ENCODE assay signal across 8 cellular contexts in the genomic region with DNA sequence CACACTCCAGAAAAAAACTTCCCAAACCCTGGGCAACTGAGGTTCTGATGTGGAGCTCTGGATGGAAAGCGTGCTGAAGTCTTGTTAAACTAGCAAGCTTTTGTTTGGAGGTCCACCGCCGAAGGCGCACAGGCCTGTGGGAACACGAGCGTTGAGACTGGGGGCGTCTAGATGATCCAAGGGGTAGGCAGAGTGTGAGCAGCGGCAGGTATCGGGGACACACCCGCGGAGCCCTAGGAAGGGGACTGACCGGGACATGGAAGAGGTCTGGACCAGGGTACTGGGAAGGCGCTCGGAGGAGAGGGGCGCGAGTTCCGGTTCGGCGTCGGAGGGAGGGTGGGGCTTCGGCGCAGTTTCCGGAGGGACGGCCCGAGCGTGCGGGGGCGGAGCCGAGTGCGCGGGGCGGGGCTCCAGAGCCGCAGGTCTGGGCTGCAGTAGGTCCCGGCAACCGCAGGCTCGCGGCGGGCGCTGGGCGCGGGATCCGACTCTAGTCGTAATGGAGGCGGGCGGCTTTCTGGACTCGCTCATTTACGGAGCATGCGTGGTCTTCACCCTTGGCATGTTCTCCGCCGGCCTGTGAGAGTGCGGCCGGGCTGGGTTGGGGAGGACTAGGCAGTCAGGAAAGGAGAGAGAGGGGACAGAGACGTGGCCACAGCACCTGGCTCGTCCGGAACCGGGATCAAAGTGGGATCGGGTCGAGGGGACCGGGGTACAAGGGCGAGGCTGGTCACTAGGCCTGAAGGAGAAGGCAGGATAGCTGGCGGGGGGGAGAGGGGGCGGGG. TPM values are rescaled to one million over a fixed set of nuclear protein-coding genes. Genes with fewer than 3 reads are reported as not detected.
DNase-seq lines count a peak whose midpoint lies in the region; ATAC-seq and TF ChIP-seq lines count a peak whose summit lies in the region.

A gene with protein sequence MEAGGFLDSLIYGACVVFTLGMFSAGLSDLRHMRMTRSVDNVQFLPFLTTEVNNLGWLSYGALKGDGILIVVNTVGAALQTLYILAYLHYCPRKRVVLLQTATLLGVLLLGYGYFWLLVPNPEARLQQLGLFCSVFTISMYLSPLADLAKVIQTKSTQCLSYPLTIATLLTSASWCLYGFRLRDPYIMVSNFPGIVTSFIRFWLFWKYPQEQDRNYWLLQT (plus strand): TSS at position 437 of the 782 bp plus-strand sequence. CDS start 60 bp downstream, at position 497.

- H3K4me1 ChIP-seq in right atrium auricular region (peaks cover 0 to 77% of the 10 kb centered on the region in 2 donors), uterus (peaks cover 0 to 8% of the 10 kb centered on the region in 2 donors)

- H3K4me3 ChIP-seq in right atrium auricular region, result peak within 1 kb of the TSS; percentile 65 to 74
- H3K4me3 ChIP-seq in uterus, result peak within 1 kb of the TSS; percentile 60 to 65

- H3K36me3 ChIP-seq in right atrium auricular region, result peaks cover 39% of the 10 kb centered on the region
- no peaks in the 10 kb centered on the region for H3K36me3 ChIP-seq in uterus

- TF ChIP-seq POLR2A in uterus (IDR thresholded peaks at IDR 0.05), result peak; percentile 83 to 95

- H3K27ac ChIP-seq in angular gyrus (ENCODE audit: low read depth, low read length) (peak within 1 kb of the TSS; percentile 95), right atrium auricular region (peak within 1 kb of the TSS; percentile 97 to 99), uterus (peak within 1 kb of the TSS; percentile 94 to 95)

- TF ChIP-seq CTCF in right atrium auricular region (IDR thresholded peaks at IDR 0.05) (peak in 1 of 2 donors; percentile 46), uterus (IDR thresholded peaks at IDR 0.05) (peak in 3 of 4 experiments; percentile 45 to 86 (median 56))

- ATAC-seq in GM18502 (IDR thresholded peaks at IDR 0.05; ENCODE audit: poor library complexity, unreplicated experiment), result peak; percentile 78
- ATAC-seq in HG02970 (IDR thresholded peaks at IDR 0.05; ENCODE audit: low FRiP score, unreplicated experiment), result peak; percentile 77

- no peaks in the 10 kb centered on the region for H3K27me3 ChIP-seq in right atrium auricular region
- H3K27me3 ChIP-seq in uterus, result no peaks in the 10 kb centered on the region

- intact Hi-C loops in T-helper 2 cell treated with Interferon-gamma antibody and Interleukin-4, amounts not matched to agents 100 ng/mL and 5 ng/mL, for 36 hours (cut with micrococcal nuclease), result loop anchor here (1.0 to 2.0 kb wide), 3 partner anchors 37 to 72 kb away; a partner anchor contains a TSS
- intact Hi-C loops in uterus (cut with DNase I; ENCODE audit: low total_unique reads), result no loop called here

- H3K9me3 ChIP-seq in right atrium auricular region, result no peaks in the 10 kb centered on the region
- no peaks in the 10 kb centered on the region for H3K9me3 ChIP-seq in uterus

- DNase-seq in NCI-H1930 (lab: John Stamatoyannopoulos, UW) (peak; percentile 89 to 92), right atrium auricular region (ENCODE audit: low spot score) (peak; percentile 93), putamen (ENCODE audit: low spot score) (peak; percentile 91), uterus (peak; percentile 93 to 96)

RNA-seq across cellular contexts. Expression of the gene that starts here (rescaled TPM):
- total RNA-seq in T-helper 2 cell treated with Interferon-gamma antibody and Interleukin-4, amounts not matched to agents 100 ng/mL and 5 ng/mL, for 36 hours, result 32.1 and 35.4 TPM in 2 replicates
- 1 to 10 TPM; 3.7 to 10.0 TPM for total RNA-seq in right atrium auricular region
- 10 to 100 TPM in 3 of 4 donors, under 1 TPM in 1; 0.26 to 24.0 (median 21.8) TPM for total RNA-seq in uterus

Comparison
In these comparisons a context has a peak if more than half of its experiments do, and no peak if none do; other contexts are left out.
1. Peak in every context shown above with its lines: DNase-seq, ATAC-seq, H3K4me3 ChIP-seq and H3K27ac ChIP-seq.